Comparison of ENCODE assay signal across 7 cellular contexts in the genomic region with DNA sequence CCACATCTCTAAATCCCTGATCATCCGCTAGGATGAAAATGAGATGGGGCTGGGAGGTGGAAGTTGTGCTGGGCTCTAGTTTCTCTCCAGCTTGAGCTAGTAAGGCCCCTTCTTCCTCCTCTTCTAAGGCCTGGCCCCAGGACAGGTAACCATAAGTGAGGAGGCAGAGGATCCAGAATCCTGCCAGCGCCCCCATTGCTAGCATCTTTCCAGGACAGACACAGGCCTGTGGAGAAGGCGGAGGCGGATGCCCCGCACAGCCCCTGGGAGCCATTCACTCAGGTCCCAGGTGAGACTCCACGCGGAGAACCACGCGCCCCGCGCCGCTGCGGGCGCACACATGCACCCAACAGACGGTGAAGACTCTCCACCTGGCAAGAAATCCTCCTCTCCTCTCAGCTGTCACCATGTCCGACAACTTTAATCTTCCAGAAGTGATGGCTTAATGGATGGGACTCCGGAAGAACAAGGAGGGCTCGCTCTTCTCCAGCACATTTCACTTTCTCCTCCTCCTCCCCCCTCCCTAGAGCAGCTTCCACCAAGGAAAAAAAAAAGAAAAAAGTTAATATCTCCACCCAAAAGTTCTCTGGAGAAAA. TPM values are rescaled to one million over a fixed set of nuclear protein-coding genes. Genes with fewer than 3 reads are reported as not detected.
DNase-seq lines count a peak whose midpoint lies in the region; ATAC-seq, FAIRE-seq and TF ChIP-seq lines count a peak whose summit lies in the region.

No MANE protein-coding gene starts in this region.

- H3K27me3 ChIP-seq in HUES6 (ENCODE audit: control insufficient read depth, insufficient read depth, low read length), result peaks cover 22% of the 10 kb centered on the region
- no peaks in the 10 kb centered on the region for H3K27me3 ChIP-seq in body of pancreas
- no peaks in the 10 kb centered on the region for H3K27me3 ChIP-seq in keratinocyte (ENCODE audit: control insufficient read depth, extremely low read depth, insufficient read depth, low read length)
- H3K27me3 ChIP-seq in subcutaneous abdominal adipose tissue (ENCODE audit: control insufficient read depth in 5 of 5, insufficient read depth in 4 of 5, low read length in 5 of 5), result peaks cover 0 to 14% (median 8%) of the 10 kb centered on the region in 5 donors

- TF ChIP-seq CTCF in body of pancreas (IDR thresholded peaks at IDR 0.05), result no peak
- no peak for TF ChIP-seq CTCF in keratinocyte (optimal IDR thresholded peaks at IDR 0.05 in 1 of 3, IDR thresholded peaks at IDR 0.05 in 1 of 3, conservative IDR thresholded peaks at IDR 0.05 in 1 of 3; ENCODE audit: extremely low read depth in 1 of 3, insufficient read depth in 2 of 3, low read length in 3 of 3)
- no peak for TF ChIP-seq CTCF in D721Med (IDR thresholded peaks at IDR 0.05; ENCODE audit: insufficient read depth, missing control alignments)

- peaks cover 7% of the 10 kb centered on the region; the same call in 1 of the 2 replicates for H3K9me3 ChIP-seq in HUES6 (ENCODE audit: control insufficient read depth, insufficient read depth, low read depth, low read length)
- peaks cover 0 to 8% (median 0%) of the 10 kb centered on the region in 3 donors for H3K9me3 ChIP-seq in body of pancreas
- H3K9me3 ChIP-seq in keratinocyte (ENCODE audit: control insufficient read depth, low read depth, low read length), result no peaks in the 10 kb centered on the region
- H3K9me3 ChIP-seq in subcutaneous abdominal adipose tissue (ENCODE audit: control insufficient read depth in 5 of 5, low read length in 5 of 5), result peaks cover 0 to 10% (median 0%) of the 10 kb centered on the region in 5 donors

- intact Hi-C loops in body of pancreas (cut with DNase I), result no loop called here

- H4K20me1 ChIP-seq in keratinocyte (ENCODE audit: control insufficient read depth, extremely low read depth, insufficient read depth, low read length), result no peaks in the 10 kb centered on the region

- H3K4me1 ChIP-seq in HUES6 (ENCODE audit: control insufficient read depth, insufficient read depth, low read length), result peaks cover 6% of the 10 kb centered on the region; the same call in 1 of the 2 replicates
- peaks cover 12% of the 10 kb centered on the region for H3K4me1 ChIP-seq in body of pancreas
- H3K4me1 ChIP-seq in keratinocyte (ENCODE audit: control insufficient read depth, extremely low read depth, insufficient read depth, low read length), result peaks cover 26% of the 10 kb centered on the region
- peaks cover 0 to 18% (median 16%) of the 10 kb centered on the region in 5 donors for H3K4me1 ChIP-seq in subcutaneous abdominal adipose tissue (ENCODE audit: control insufficient read depth in 5 of 5, insufficient read depth in 5 of 5, low read length in 5 of 5)

- H3K9me1 ChIP-seq in keratinocyte (ENCODE audit: control insufficient read depth, extremely low read depth, insufficient read depth, low read length), result no peaks in the 10 kb centered on the region

- FAIRE-seq in keratinocyte (lab: Jason Lieb, UNC) (peak; percentile 29), D721Med (lab: Jason Lieb, UNC) (no peak)

- 27 to 40% methylated on average over 14 to 18 of the region's 18 CpGs for WGBS in body of pancreas, 2 donors

- no peak for TF ChIP-seq POLR2A in body of pancreas (IDR thresholded peaks at IDR 0.05)

- peak overlapping the region; percentile 93 for H2AFZ ChIP-seq in keratinocyte (ENCODE audit: control insufficient read depth, low read length)

- dilution Hi-C loops in keratinocyte (cut with MboI; ENCODE audit: extremely low pct_ligation_motif_present, low sequenced_read_pairs), result no loop called here

- H3K4me3 ChIP-seq in HUES6 (ENCODE audit: low read depth, low read length) (peak overlapping the region; percentile 84), body of pancreas (peak overlapping the region; percentile 14 to 28), keratinocyte (ENCODE audit: control insufficient read depth in 2 of 3, extremely low read depth in 1 of 3, insufficient read depth in 2 of 3, low read depth in 1 of 3, low read length in 3 of 3) (peak overlapping the region; percentile 77 to 85 (median 84)), subcutaneous abdominal adipose tissue (ENCODE audit: low read depth in 1 of 5, low read length in 5 of 5) (peak overlapping the region; percentile 35 to 82 (median 71))

- ATAC-seq in body of pancreas, result peak; percentile 27

- H3K36me3 ChIP-seq in HUES6 (ENCODE audit: control insufficient read depth, insufficient read depth, low read length) (no peaks in the 10 kb centered on the region), body of pancreas (replicated peaks in 1 of 2; ENCODE audit: insufficient read depth in 1 of 2, low read depth in 2 of 2) (no peaks in the 10 kb centered on the region), keratinocyte (ENCODE audit: control insufficient read depth in 2 of 2, extremely low read depth in 1 of 2, insufficient read depth in 2 of 2, low read length in 2 of 2) (peaks cover 0 to 3% of the 10 kb centered on the region in 2 experiments), subcutaneous abdominal adipose tissue (ENCODE audit: control insufficient read depth in 5 of 5, insufficient read depth in 5 of 5, low read length in 5 of 5) (no peaks in the 10 kb centered on the region)

- peak overlapping the region; percentile 69 for H3K4me2 ChIP-seq in keratinocyte (ENCODE audit: control insufficient read depth, extremely low read depth, insufficient read depth, low read depth, low read length)

- H3K27ac ChIP-seq in HUES6 (ENCODE audit: low read depth, low read length) (no peak overlapping the region), body of pancreas (peak overlapping the region in 3 of 4 donors; percentile 52 to 80 (median 71)), keratinocyte (ENCODE audit: control insufficient read depth, insufficient read depth, low read length) (peak overlapping the region; percentile 93), subcutaneous abdominal adipose tissue (ENCODE audit: low read depth, low read length) (peak overlapping the region; percentile 7)

- DNase-seq in body of pancreas (no peak), keratinocyte (ENCODE audit: low read depth, low spot score) (no peak), NCI-H2171 (lab: John Stamatoyannopoulos, UW) (no peak), D721Med (ENCODE audit: insufficient read length, low spot score) (no peak), GM19238 (ENCODE audit: insufficient read length, low spot score) (no peak)

- peak overlapping the region; percentile 67 for H3K9ac ChIP-seq in HUES6 (ENCODE audit: low read length)
- peak overlapping the region; percentile 91 for H3K9ac ChIP-seq in keratinocyte (ENCODE audit: control insufficient read depth, extremely low read depth, insufficient read depth, low read length)
- H3K9ac ChIP-seq in subcutaneous abdominal adipose tissue (ENCODE audit: low read length in 5 of 5), result peak overlapping the region in 2 of 5 donors; percentile 60 to 64

- H3K79me2 ChIP-seq in keratinocyte (ENCODE audit: control insufficient read depth, insufficient read depth, low read length), result peaks cover 59% of the 10 kb centered on the region

RNA-seq across cellular contexts. Expression of a gene that starts 0.8 kb away (rescaled TPM):
- 1 to 10 TPM; 3.4 to 3.6 TPM for total RNA-seq in body of pancreas
- polyA plus RNA-seq in keratinocyte, result 11.5 to 15.7 TPM (median 13.8 TPM) in 3 replicates
- polyA plus RNA-seq in keratinocyte (2011; ENCODE audit: low read depth), result 2.1 TPM
- 6.3 and 9.0 TPM in 2 replicates for polyA plus RNA-seq in keratinocyte (2011; cell fraction: cytosol; rRNA removed)
- polyA plus RNA-seq in keratinocyte (2011; cell fraction: nucleus; rRNA removed), result 21.0 and 23.7 TPM in 2 replicates
- 3.8 and 11.3 TPM in 2 replicates for polyA plus RNA-seq in keratinocyte (2012; ENCODE audit: low replicate concordance)
- polyA minus RNA-seq in keratinocyte, result 10.3 to 16.2 TPM (median 15.2 TPM) in 3 replicates
- polyA minus RNA-seq in keratinocyte (2011; cell fraction: cytosol; rRNA and poly(A)+ RNA removed), result 10.7 TPM
- polyA minus RNA-seq in keratinocyte (2011; cell fraction: nucleus; rRNA and poly(A)+ RNA removed), result 24.1 and 43.1 TPM in 2 replicates

Comparison
In these comparisons a context has a peak if more than half of its experiments do, and no peak if none do; other contexts are left out.
1. H3K4me3 ChIP-seq: peak in every context shown above with its lines; median percentile 84 in HUES6; 84 in keratinocyte; 71 in subcutaneous abdominal adipose tissue; 21 in body of pancreas.